ENCODE assay signal across 8 cellular contexts in the genomic region with DNA sequence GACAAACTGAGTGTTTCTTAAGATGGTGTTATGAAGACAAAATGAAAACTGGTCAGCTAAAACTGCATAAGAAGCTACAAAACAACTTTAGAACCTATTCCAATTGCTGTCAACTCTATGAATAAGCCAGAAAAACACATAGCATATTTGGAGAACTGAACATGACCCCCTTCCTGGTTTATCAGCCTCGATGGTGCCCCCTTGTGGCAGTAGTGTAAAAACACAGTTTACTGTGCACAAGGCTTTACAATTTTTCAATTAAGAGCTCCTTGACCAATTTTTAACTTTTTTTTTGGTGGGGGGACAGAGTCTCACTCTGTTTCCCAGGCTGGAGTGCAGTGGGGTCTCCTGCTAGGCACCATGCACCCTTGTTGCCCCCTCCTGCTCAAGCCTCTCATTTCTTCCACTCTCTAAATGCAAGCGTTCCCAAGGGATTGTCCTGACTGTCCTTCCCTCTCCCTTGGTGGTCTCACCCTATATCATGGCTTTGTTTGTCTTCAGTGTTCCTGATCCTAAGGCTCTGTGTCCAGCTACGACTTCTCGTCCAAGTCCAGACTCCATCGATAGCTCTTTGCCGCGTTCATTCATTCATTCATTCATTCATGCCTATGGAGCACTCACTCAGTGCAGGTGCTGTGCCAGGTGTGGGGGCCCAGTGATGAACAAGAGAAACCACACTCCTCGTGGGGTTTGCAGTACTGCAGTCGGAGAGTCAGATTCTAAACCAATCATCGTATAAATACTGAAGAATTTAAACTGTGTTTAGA. TPM values are rescaled to one million over a fixed set of nuclear protein-coding genes. Genes with fewer than 3 reads are reported as not detected.
DNase-seq lines count a peak whose midpoint lies in the region; ATAC-seq and TF ChIP-seq lines count a peak whose summit lies in the region.

No MANE protein-coding gene starts in this region.

- TF ChIP-seq POLR2A in spleen (IDR thresholded peaks at IDR 0.05) = no peak

- H3K36me3 ChIP-seq in right atrium auricular region (peaks cover 46% of the 10 kb centered on the region), spleen (peaks cover 3 to 45% (median 44%) of the 10 kb centered on the region in 6 donors)

- H3K27ac ChIP-seq in right atrium auricular region = peak overlapping the region in 1 of 2 donors; percentile 60
- H3K27ac ChIP-seq in spleen = peak overlapping the region in 6 of 8 donors; percentile 15 to 63 (median 58)

- WGBS in spleen, 5 donors = 52 to 61% (median 59%) methylated on average over 10 of the region's 10 CpGs

- H3K4me1 ChIP-seq in right atrium auricular region (peaks cover 0 to 30% of the 10 kb centered on the region in 2 donors), spleen (peaks cover 18 to 55% (median 36%) of the 10 kb centered on the region in 6 donors)

- no peaks in the 10 kb centered on the region for H3K9me3 ChIP-seq in right atrium auricular region
- no peaks in the 10 kb centered on the region for H3K9me3 ChIP-seq in spleen

- intact Hi-C loops in spleen (cut with DNase I; ENCODE audit: low total_unique reads) = no loop called here

- ATAC-seq in GM18861 (IDR thresholded peaks at IDR 0.05; ENCODE audit: unreplicated experiment) (no peak), GM19351 (IDR thresholded peaks at IDR 0.05; ENCODE audit: unreplicated experiment) (no peak)

- no peak overlapping the region for H3K4me3 ChIP-seq in right atrium auricular region
- no peak overlapping the region for H3K4me3 ChIP-seq in spleen

- H3K27me3 ChIP-seq in right atrium auricular region (no peaks in the 10 kb centered on the region), spleen (replicated peaks in 1 of 7) (no peaks in the 10 kb centered on the region)

- peak; percentile 62 for DNase-seq in GDM1 (lab: John Stamatoyannopoulos, UW)
- DNase-seq in NCI-H1105 treated with DMSO at 0.1 percent for 48 hours (lab: John Stamatoyannopoulos, UW) = peak; percentile 57
- DNase-seq in SW480 (ENCODE audit: low spot score) = peak; percentile 83
- DNase-seq in activated naive CD8-positive, alpha-beta T cell treated with anti-CD3 and anti-CD28 coated beads, Interleukin-2, amount 50 U/mL, for 16 hours (ENCODE audit: low read depth, low spot score) = peak; percentile 45
- no peak for DNase-seq in right atrium auricular region (ENCODE audit: low spot score)
- peak; percentile 85 for DNase-seq in spleen

- TF ChIP-seq CTCF in right atrium auricular region (IDR thresholded peaks at IDR 0.05) (peak; percentile 69 to 87), spleen (IDR thresholded peaks at IDR 0.05 in 8 of 11, conservative IDR thresholded peaks at IDR 0.05 in 3 of 11) (peak; percentile 40 to 90 (median 79))

RNA-seq across cellular contexts. Expression of a gene that starts 7.5 kb away (rescaled TPM):
- total RNA-seq in right atrium auricular region (100 to 1,000 TPM; 331 to 390 TPM), spleen (100 to 1,000 TPM; 313 to 897 (median 665) TPM)
- 100 to 1,000 TPM; 560 to 722 (median 560) TPM for polyA plus RNA-seq in spleen

RNA-seq across cellular contexts. Expression of a gene that starts 16.0 kb away (rescaled TPM):
- total RNA-seq in right atrium auricular region (not detected), spleen (not detected)
- not detected for polyA plus RNA-seq in spleen

RNA-seq across cellular contexts. Expression of a gene that starts 38.3 kb away (rescaled TPM):
- under 1 TPM in 1 of 2 donors, not detected in 1; 0.08 TPM for total RNA-seq in right atrium auricular region
- 1 to 10 TPM in 5 of 7 donors, under 1 TPM in 2; 0.83 to 8.4 (median 1.7) TPM for total RNA-seq in spleen
- under 1 TPM; 0.33 to 0.58 (median 0.54) TPM for polyA plus RNA-seq in spleen
